ENCODE assay signal across 20 cellular contexts in the genomic region with DNA sequence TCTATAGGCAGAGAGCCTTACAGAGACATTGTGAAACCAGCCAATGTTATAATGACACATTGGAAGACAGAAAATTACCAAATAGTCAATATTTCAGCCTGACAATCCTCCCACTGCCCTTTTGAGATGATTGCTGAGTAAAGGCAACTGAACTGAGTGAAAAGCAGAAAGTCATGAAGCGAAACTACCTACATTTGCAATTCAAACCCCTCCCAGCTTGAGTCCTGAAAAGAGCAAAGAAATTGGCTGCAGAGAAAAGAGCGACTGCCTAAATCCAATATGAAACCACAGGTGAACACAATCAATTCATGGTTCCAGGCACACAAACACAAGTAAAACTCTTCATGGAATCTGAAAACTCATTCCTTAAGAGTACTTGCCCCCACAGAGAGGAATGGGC.
"Had no signal": no experiment of that assay in that cellular context is flagged by ENCODE, and none has a peak within 500 bp of the region (broad histone marks: within the 10 kb centered on the region; RNA-seq: fewer than 3 reads in every experiment).

No MANE protein-coding gene starts in this region.

- H3K36me3 ChIP-seq: brain microvascular endothelial cell, colonic mucosa, ovary, thyroid gland, WERI-Rb-1 had no signal

- H3K4me3 ChIP-seq: colonic mucosa, mucosa of descending colon, ovary, psoas muscle, thyroid gland had no signal

- H3K27me3 ChIP-seq: brain microvascular endothelial cell, colonic mucosa, ovary, thyroid gland had no signal

- H3K27ac ChIP-seq: brain microvascular endothelial cell, colonic mucosa, ovary, psoas muscle, thyroid gland, WERI-Rb-1 had no signal

- H3K4me1 ChIP-seq: colonic mucosa, psoas muscle, thyroid gland had no signal

- H3K9me3 ChIP-seq: colonic mucosa, mucosa of descending colon, ovary, psoas muscle, thyroid gland had no signal

- DNase-seq: activated CD4-positive, alpha-beta T cell treated with anti-CD3 and anti-CD28 coated beads, Interleukin-2, amount 50 U/mL, for 4 hours; activated effector memory CD4-positive, alpha-beta T cell treated with anti-CD3 and anti-CD28 coated beads, Interleukin-2, amount 50 U/mL, for 16 hours; activated naive CD4-positive, alpha-beta T cell treated with anti-CD3 and anti-CD28 coated beads, Interleukin-2, amount 50 U/mL, for 16 hours; activated T-cell treated with anti-CD3 and anti-CD28 coated beads, Interleukin-2, amount 50 U/mL, for 72 hours; aorta; brain microvascular endothelial cell; colonic mucosa; erythroblast; foreskin melanocyte; glutamatergic neuron; hippocampal formation; mucosa of descending colon; naive thymus-derived CD4-positive, alpha-beta T cell; ovary; psoas muscle; right cardiac atrium; stimulated activated CD4-positive, alpha-beta T cell treated with anti-CD3 and anti-CD28 coated beads, Interleukin-2, amount 100 ng/mL, for 24 hours; stimulated activated naive CD4-positive, alpha-beta T cell treated with Interleukin-2 at 50 U/mL for 16 hours; thyroid gland; WERI-Rb-1 had no signal
